Comparison of ENCODE assay signal across 1 cellular context in the genomic region with DNA sequence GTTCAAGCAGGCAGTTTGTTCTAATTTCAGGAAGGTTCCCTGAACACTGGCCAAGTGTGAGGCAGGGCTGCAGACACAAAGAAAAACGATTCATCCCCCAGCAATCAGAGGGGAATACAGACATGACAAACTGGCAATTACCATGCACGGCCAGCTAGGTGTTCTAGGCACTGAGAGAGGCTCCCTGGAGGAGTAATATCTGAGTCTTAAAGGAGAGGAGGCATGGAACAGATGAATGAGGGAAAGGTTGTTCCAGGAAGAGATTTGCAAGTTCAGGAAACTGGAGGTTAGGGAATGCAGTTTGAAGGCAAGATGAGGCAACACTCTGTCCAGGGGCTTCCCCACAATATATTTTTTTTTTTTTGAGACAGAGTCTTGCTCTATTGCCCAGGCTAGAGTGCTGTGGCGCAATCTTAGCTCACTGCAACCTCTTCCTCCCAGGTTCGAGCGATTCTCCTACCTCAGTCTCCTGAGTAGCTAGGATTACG.
TF ChIP-seq lines count a peak whose summit lies in the region.

No MANE protein-coding gene starts in this region.

TF ChIP-seq in K562, 482 proteins besides CTCF, POLR2A, EP300 and RAD21:
- TF ChIP-seq, protein P1, sequence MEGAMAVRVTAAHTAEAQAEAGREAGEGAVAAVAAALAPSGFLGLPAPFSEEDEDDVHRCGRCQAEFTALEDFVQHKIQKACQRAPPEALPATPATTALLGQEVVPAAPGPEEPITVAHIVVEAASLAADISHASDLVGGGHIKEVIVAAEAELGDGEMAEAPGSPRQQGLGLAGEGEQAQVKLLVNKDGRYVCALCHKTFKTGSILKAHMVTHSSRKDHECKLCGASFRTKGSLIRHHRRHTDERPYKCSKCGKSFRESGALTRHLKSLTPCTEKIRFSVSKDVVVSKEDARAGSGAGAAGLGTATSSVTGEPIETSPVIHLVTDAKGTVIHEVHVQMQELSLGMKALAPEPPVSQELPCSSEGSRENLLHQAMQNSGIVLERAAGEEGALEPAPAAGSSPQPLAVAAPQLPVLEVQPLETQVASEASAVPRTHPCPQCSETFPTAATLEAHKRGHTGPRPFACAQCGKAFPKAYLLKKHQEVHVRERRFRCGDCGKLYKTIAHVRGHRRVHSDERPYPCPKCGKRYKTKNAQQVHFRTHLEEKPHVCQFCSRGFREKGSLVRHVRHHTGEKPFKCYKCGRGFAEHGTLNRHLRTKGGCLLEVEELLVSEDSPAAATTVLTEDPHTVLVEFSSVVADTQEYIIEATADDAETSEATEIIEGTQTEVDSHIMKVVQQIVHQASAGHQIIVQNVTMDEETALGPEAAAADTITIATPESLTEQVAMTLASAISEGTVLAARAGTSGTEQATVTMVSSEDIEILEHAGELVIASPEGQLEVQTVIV (CRISPR knock-in tag; IDR thresholded peaks at IDR 0.05; ENCODE audit: borderline replicate concordance), result no peak
- TF ChIP-seq CEBPG (CRISPR knock-in tag; IDR thresholded peaks at IDR 0.05), result no peak
- TF ChIP-seq CEBPG (tag; conservative IDR thresholded peaks at IDR 0.05 in 1 of 2, IDR thresholded peaks at IDR 0.05 in 1 of 2), result 0 out of 4 replicates have a peak, but pooled peaks of 1 of the 2 experiments have one; percentile 15
- TF ChIP-seq EP400 (IDR thresholded peaks at IDR 0.05), result no peak
- TF ChIP-seq, protein P2, sequence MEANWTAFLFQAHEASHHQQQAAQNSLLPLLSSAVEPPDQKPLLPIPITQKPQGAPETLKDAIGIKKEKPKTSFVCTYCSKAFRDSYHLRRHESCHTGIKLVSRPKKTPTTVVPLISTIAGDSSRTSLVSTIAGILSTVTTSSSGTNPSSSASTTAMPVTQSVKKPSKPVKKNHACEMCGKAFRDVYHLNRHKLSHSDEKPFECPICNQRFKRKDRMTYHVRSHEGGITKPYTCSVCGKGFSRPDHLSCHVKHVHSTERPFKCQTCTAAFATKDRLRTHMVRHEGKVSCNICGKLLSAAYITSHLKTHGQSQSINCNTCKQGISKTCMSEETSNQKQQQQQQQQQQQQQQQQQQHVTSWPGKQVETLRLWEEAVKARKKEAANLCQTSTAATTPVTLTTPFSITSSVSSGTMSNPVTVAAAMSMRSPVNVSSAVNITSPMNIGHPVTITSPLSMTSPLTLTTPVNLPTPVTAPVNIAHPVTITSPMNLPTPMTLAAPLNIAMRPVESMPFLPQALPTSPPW (CRISPR knock-in tag; IDR thresholded peaks at IDR 0.05), result no peak
- TF ChIP-seq SUPT5H (IDR thresholded peaks at IDR 0.05), result no peak
- TF ChIP-seq ZNF507 (tag; conservative IDR thresholded peaks at IDR 0.05), result no peak
- TF ChIP-seq, protein P3, sequence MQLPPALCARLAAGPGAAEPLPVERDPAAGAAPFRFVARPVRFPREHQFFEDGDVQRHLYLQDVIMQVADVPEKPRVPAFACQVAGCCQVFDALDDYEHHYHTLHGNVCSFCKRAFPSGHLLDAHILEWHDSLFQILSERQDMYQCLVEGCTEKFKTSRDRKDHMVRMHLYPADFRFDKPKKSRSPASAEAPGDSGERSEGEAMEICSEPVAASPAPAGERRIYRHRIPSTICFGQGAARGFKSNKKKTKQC (CRISPR knock-in tag; IDR thresholded peaks at IDR 0.05), result no peak
- TF ChIP-seq ZFP30 (CRISPR knock-in tag; IDR thresholded peaks at IDR 0.05; ENCODE audit: borderline replicate concordance), result no peak
- TF ChIP-seq, protein P4, sequence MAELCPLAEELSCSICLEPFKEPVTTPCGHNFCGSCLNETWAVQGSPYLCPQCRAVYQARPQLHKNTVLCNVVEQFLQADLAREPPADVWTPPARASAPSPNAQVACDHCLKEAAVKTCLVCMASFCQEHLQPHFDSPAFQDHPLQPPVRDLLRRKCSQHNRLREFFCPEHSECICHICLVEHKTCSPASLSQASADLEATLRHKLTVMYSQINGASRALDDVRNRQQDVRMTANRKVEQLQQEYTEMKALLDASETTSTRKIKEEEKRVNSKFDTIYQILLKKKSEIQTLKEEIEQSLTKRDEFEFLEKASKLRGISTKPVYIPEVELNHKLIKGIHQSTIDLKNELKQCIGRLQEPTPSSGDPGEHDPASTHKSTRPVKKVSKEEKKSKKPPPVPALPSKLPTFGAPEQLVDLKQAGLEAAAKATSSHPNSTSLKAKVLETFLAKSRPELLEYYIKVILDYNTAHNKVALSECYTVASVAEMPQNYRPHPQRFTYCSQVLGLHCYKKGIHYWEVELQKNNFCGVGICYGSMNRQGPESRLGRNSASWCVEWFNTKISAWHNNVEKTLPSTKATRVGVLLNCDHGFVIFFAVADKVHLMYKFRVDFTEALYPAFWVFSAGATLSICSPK (IDR thresholded peaks at IDR 0.05; ENCODE audit: borderline replicate concordance), result no peak
- TF ChIP-seq, protein P5, sequence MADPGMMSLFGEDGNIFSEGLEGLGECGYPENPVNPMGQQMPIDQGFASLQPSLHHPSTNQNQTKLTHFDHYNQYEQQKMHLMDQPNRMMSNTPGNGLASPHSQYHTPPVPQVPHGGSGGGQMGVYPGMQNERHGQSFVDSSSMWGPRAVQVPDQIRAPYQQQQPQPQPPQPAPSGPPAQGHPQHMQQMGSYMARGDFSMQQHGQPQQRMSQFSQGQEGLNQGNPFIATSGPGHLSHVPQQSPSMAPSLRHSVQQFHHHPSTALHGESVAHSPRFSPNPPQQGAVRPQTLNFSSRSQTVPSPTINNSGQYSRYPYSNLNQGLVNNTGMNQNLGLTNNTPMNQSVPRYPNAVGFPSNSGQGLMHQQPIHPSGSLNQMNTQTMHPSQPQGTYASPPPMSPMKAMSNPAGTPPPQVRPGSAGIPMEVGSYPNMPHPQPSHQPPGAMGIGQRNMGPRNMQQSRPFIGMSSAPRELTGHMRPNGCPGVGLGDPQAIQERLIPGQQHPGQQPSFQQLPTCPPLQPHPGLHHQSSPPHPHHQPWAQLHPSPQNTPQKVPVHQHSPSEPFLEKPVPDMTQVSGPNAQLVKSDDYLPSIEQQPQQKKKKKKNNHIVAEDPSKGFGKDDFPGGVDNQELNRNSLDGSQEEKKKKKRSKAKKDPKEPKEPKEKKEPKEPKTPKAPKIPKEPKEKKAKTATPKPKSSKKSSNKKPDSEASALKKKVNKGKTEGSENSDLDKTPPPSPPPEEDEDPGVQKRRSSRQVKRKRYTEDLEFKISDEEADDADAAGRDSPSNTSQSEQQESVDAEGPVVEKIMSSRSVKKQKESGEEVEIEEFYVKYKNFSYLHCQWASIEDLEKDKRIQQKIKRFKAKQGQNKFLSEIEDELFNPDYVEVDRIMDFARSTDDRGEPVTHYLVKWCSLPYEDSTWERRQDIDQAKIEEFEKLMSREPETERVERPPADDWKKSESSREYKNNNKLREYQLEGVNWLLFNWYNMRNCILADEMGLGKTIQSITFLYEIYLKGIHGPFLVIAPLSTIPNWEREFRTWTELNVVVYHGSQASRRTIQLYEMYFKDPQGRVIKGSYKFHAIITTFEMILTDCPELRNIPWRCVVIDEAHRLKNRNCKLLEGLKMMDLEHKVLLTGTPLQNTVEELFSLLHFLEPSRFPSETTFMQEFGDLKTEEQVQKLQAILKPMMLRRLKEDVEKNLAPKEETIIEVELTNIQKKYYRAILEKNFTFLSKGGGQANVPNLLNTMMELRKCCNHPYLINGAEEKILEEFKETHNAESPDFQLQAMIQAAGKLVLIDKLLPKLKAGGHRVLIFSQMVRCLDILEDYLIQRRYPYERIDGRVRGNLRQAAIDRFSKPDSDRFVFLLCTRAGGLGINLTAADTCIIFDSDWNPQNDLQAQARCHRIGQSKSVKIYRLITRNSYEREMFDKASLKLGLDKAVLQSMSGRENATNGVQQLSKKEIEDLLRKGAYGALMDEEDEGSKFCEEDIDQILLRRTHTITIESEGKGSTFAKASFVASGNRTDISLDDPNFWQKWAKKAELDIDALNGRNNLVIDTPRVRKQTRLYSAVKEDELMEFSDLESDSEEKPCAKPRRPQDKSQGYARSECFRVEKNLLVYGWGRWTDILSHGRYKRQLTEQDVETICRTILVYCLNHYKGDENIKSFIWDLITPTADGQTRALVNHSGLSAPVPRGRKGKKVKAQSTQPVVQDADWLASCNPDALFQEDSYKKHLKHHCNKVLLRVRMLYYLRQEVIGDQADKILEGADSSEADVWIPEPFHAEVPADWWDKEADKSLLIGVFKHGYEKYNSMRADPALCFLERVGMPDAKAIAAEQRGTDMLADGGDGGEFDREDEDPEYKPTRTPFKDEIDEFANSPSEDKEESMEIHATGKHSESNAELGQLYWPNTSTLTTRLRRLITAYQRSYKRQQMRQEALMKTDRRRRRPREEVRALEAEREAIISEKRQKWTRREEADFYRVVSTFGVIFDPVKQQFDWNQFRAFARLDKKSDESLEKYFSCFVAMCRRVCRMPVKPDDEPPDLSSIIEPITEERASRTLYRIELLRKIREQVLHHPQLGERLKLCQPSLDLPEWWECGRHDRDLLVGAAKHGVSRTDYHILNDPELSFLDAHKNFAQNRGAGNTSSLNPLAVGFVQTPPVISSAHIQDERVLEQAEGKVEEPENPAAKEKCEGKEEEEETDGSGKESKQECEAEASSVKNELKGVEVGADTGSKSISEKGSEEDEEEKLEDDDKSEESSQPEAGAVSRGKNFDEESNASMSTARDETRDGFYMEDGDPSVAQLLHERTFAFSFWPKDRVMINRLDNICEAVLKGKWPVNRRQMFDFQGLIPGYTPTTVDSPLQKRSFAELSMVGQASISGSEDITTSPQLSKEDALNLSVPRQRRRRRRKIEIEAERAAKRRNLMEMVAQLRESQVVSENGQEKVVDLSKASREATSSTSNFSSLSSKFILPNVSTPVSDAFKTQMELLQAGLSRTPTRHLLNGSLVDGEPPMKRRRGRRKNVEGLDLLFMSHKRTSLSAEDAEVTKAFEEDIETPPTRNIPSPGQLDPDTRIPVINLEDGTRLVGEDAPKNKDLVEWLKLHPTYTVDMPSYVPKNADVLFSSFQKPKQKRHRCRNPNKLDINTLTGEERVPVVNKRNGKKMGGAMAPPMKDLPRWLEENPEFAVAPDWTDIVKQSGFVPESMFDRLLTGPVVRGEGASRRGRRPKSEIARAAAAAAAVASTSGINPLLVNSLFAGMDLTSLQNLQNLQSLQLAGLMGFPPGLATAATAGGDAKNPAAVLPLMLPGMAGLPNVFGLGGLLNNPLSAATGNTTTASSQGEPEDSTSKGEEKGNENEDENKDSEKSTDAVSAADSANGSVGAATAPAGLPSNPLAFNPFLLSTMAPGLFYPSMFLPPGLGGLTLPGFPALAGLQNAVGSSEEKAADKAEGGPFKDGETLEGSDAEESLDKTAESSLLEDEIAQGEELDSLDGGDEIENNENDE (IDR thresholded peaks at IDR 0.05; ENCODE audit: low read depth, low read length), result no peak
- no peak for TF ChIP-seq MCM7 (IDR thresholded peaks at IDR 0.05)
- TF ChIP-seq, protein P6, sequence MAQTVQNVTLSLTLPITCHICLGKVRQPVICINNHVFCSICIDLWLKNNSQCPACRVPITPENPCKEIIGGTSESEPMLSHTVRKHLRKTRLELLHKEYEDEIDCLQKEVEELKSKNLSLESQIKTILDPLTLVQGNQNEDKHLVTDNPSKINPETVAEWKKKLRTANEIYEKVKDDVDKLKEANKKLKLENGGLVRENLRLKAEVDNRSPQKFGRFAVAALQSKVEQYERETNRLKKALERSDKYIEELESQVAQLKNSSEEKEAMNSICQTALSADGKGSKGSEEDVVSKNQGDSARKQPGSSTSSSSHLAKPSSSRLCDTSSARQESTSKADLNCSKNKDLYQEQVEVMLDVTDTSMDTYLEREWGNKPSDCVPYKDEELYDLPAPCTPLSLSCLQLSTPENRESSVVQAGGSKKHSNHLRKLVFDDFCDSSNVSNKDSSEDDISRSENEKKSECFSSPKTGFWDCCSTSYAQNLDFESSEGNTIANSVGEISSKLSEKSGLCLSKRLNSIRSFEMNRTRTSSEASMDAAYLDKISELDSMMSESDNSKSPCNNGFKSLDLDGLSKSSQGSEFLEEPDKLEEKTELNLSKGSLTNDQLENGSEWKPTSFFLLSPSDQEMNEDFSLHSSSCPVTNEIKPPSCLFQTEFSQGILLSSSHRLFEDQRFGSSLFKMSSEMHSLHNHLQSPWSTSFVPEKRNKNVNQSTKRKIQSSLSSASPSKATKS (CRISPR knock-in tag; IDR thresholded peaks at IDR 0.05), result no peak
- no peak for TF ChIP-seq ZNF197 (CRISPR knock-in tag; IDR thresholded peaks at IDR 0.05; ENCODE audit: low read depth)
- peak; percentile 23; the same call in 1 of the 2 replicates for TF ChIP-seq CEBPB (tag; IDR thresholded peaks at IDR 0.05)
- TF ChIP-seq, protein P7, sequence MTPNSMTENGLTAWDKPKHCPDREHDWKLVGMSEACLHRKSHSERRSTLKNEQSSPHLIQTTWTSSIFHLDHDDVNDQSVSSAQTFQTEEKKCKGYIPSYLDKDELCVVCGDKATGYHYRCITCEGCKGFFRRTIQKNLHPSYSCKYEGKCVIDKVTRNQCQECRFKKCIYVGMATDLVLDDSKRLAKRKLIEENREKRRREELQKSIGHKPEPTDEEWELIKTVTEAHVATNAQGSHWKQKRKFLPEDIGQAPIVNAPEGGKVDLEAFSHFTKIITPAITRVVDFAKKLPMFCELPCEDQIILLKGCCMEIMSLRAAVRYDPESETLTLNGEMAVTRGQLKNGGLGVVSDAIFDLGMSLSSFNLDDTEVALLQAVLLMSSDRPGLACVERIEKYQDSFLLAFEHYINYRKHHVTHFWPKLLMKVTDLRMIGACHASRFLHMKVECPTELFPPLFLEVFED (CRISPR knock-in tag; conservative IDR thresholded peaks at IDR 0.05), result no peak
- TF ChIP-seq, protein P8, sequence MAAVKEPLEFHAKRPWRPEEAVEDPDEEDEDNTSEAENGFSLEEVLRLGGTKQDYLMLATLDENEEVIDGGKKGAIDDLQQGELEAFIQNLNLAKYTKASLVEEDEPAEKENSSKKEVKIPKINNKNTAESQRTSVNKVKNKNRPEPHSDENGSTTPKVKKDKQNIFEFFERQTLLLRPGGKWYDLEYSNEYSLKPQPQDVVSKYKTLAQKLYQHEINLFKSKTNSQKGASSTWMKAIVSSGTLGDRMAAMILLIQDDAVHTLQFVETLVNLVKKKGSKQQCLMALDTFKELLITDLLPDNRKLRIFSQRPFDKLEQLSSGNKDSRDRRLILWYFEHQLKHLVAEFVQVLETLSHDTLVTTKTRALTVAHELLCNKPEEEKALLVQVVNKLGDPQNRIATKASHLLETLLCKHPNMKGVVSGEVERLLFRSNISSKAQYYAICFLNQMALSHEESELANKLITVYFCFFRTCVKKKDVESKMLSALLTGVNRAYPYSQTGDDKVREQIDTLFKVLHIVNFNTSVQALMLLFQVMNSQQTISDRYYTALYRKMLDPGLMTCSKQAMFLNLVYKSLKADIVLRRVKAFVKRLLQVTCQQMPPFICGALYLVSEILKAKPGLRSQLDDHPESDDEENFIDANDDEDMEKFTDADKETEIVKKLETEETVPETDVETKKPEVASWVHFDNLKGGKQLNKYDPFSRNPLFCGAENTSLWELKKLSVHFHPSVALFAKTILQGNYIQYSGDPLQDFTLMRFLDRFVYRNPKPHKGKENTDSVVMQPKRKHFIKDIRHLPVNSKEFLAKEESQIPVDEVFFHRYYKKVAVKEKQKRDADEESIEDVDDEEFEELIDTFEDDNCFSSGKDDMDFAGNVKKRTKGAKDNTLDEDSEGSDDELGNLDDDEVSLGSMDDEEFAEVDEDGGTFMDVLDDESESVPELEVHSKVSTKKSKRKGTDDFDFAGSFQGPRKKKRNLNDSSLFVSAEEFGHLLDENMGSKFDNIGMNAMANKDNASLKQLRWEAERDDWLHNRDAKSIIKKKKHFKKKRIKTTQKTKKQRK (IDR thresholded peaks at IDR 0.05; ENCODE audit: borderline replicate concordance, low read depth, low read length), result no peak
- no peak for TF ChIP-seq ETV6 (IDR thresholded peaks at IDR 0.05; ENCODE audit: borderline replicate concordance in 1 of 2, low read depth in 2 of 2, low read length in 1 of 2)
- TF ChIP-seq ETV6 (CRISPR knock-in tag; IDR thresholded peaks at IDR 0.05; ENCODE audit: borderline replicate concordance), result no peak
